In genomic region chrX:153627675-153628111, GRCh38 we compare ENCODE assay signal across 1 cellular context.
A peak's percentile ranks its signal among the peaks of the same experiment; 100 is the strongest.
TF ChIP-seq lines count a peak whose summit lies in the region.

No MANE protein-coding gene starts in this region.

TF ChIP-seq in HepG2, 621 proteins besides CTCF, POLR2A, EP300 and RAD21 (continued from another document and continues in another):
- TF ChIP-seq ZNF407 (CRISPR knock-in tag; IDR thresholded peaks at IDR 0.05; ENCODE audit: not compliant biosample characterization) (no peak), ZNF280B (CRISPR knock-in tag; IDR thresholded peaks at IDR 0.05; ENCODE audit: borderline replicate concordance) (no peak), ZNF619 (CRISPR knock-in tag; IDR thresholded peaks at IDR 0.05) (no peak), ZNF781 (CRISPR knock-in tag; IDR thresholded peaks at IDR 0.05; ENCODE audit: borderline replicate concordance, not compliant biosample characterization) (peak; percentile 49), PBX2 (CRISPR knock-in tag; IDR thresholded peaks at IDR 0.05) (no peak), TIGD3 (CRISPR knock-in tag; IDR thresholded peaks at IDR 0.05; ENCODE audit: borderline replicate concordance) (no peak; the same call in 1 of the 2 replicates), RXRB (CRISPR knock-in tag; IDR thresholded peaks at IDR 0.05; ENCODE audit: borderline replicate concordance) (peak; percentile 75), FOXC1 (CRISPR knock-in tag; IDR thresholded peaks at IDR 0.05; ENCODE audit: borderline replicate concordance) (peak; percentile 82; the same call in 1 of the 2 replicates), NFYC (CRISPR knock-in tag; IDR thresholded peaks at IDR 0.05) (no peak), MTF2 (CRISPR knock-in tag; IDR thresholded peaks at IDR 0.05; ENCODE audit: borderline replicate concordance) (no peak), KLF13 (CRISPR knock-in tag; IDR thresholded peaks at IDR 0.05) (no peak), ZNF281 (CRISPR knock-in tag; IDR thresholded peaks at IDR 0.05; ENCODE audit: borderline replicate concordance) (peak; percentile 65; the same call in 1 of the 2 replicates), ZNF292 (CRISPR knock-in tag; IDR thresholded peaks at IDR 0.05; ENCODE audit: borderline replicate concordance, low read depth) (peak; percentile 45; the same call in 1 of the 2 replicates), SIN3B (IDR thresholded peaks at IDR 0.05; ENCODE audit: low read length) (no peak), ZNF775 (CRISPR knock-in tag; IDR thresholded peaks at IDR 0.05; ENCODE audit: borderline replicate concordance) (no peak), TGIF2 (CRISPR knock-in tag; IDR thresholded peaks at IDR 0.05) (no peak; the same call in 1 of the 2 replicates), GFI1 (CRISPR knock-in tag; IDR thresholded peaks at IDR 0.05; ENCODE audit: borderline replicate concordance) (peak; percentile 72; the same call in 1 of the 2 replicates), ZMAT3 (CRISPR knock-in tag; conservative IDR thresholded peaks at IDR 0.05) (no peak), ZNF460 (CRISPR knock-in tag; IDR thresholded peaks at IDR 0.05; ENCODE audit: borderline replicate concordance) (no peak; the same call in 1 of the 2 replicates), ZBTB44 (CRISPR knock-in tag; IDR thresholded peaks at IDR 0.05) (no peak), ELF4 (CRISPR knock-in tag; IDR thresholded peaks at IDR 0.05; ENCODE audit: borderline replicate concordance) (no peak), ATF6 (CRISPR knock-in tag; conservative IDR thresholded peaks at IDR 0.05) (no peak), SUZ12 (IDR thresholded peaks at IDR 0.05; ENCODE audit: low read depth, low read length) (no peak), ATRX (CRISPR knock-in tag; IDR thresholded peaks at IDR 0.05; ENCODE audit: borderline replicate concordance) (no peak), NCOA1 (CRISPR knock-in tag; IDR thresholded peaks at IDR 0.05) (no peak), ZNF724P (CRISPR knock-in tag; IDR thresholded peaks at IDR 0.05; ENCODE audit: borderline replicate concordance) (no peak; the same call in 1 of the 2 replicates), ZNF296 (CRISPR knock-in tag; conservative IDR thresholded peaks at IDR 0.05) (no peak; the same call in 1 of the 2 replicates), CHD4 (IDR thresholded peaks at IDR 0.05; ENCODE audit: borderline replicate concordance, low read length) (no peak), ZBTB8A (CRISPR knock-in tag; IDR thresholded peaks at IDR 0.05; ENCODE audit: borderline replicate concordance, low read depth) (no peak), ZZZ3 (CRISPR knock-in tag; IDR thresholded peaks at IDR 0.05; ENCODE audit: borderline replicate concordance) (no peak), ZBTB7B (CRISPR knock-in tag; IDR thresholded peaks at IDR 0.05) (peak; percentile 80; the same call in 1 of the 2 replicates), ATF2 (CRISPR knock-in tag; IDR thresholded peaks at IDR 0.05) (no peak; the same call in 1 of the 2 replicates), PRMT3 (CRISPR knock-in tag; IDR thresholded peaks at IDR 0.05; ENCODE audit: borderline replicate concordance, low read depth) (0 out of 2 replicates have a peak, but pooled peaks have one; percentile 26), BCL6 (CRISPR knock-in tag; IDR thresholded peaks at IDR 0.05) (no peak), ZNF317 (CRISPR knock-in tag; IDR thresholded peaks at IDR 0.05) (peak; percentile 41; the same call in 1 of the 2 replicates), MATR3 (CRISPR knock-in tag; IDR thresholded peaks at IDR 0.05) (no peak), ZNF30 (CRISPR knock-in tag; IDR thresholded peaks at IDR 0.05) (no peak)
